In genomic region chr6:80348263-80348662, GRCh38 we compare ENCODE assay signal across 25 cellular contexts.
DNase-seq lines count a peak whose midpoint lies in the region; ATAC-seq, FAIRE-seq and TF ChIP-seq lines count a peak whose summit lies in the region.
"Had no signal": no experiment of that assay in that cellular context is flagged by ENCODE, and none has a peak within 500 bp of the region (broad histone marks: within the 10 kb centered on the region; RNA-seq: fewer than 3 reads in every experiment).

No MANE protein-coding gene starts in this region.

- H3K27me3 ChIP-seq in right atrium auricular region = no peaks in the 10 kb centered on the region
- H3K27me3 ChIP-seq: ascending aorta, left lung, tibial artery had no signal

- intact Hi-C loops in Right ventricle myocardium inferior (cut with DNase I) = loop anchor here (5.0 kb wide), 1 partner anchor 119 kb away; no protein-coding TSS in a partner anchor
- intact Hi-C loops in sciatic nerve (cut with DNase I) = no loop called here

- DNase-seq in Right ventricle myocardium inferior (ENCODE audit: missing footprints) = no peak
- DNase-seq in right atrium auricular region (ENCODE audit: low spot score) = no peak
- DNase-seq in astrocyte of the spinal cord (ENCODE audit: low read depth, low spot score) = peak; percentile 88
- DNase-seq in kidney tubule cell (ENCODE audit: low spot score) = peak; percentile 18
- DNase-seq in sciatic nerve (ENCODE audit: low spot score) = no peak
- DNase-seq in stimulated activated CD4-positive, alpha-beta T cell treated with anti-CD3 and anti-CD28 coated beads, Interleukin-4, amount 100 ng/mL, for 24 hours = no peak
- DNase-seq in GM12891 (ENCODE audit: insufficient read length, low spot score) = no peak
- DNase-seq: activated CD4-positive, alpha-beta T cell treated with anti-CD3 and anti-CD28 coated beads for 48 hours; activated naive CD4-positive, alpha-beta T cell treated with anti-CD3 and anti-CD28 coated beads, Interleukin-2, amount 10 ng/mL, durations not matched to agents 7 days and 5 days; activated T-cell treated with anti-CD3 and anti-CD28 coated beads, Interleukin-2, amount 50 U/mL, for 72 hours; COR-L47; left lung; NCI-H1092 treated with DMSO at 0.1 percent for 48 hours; NCI-H2029; NCI-H510A; NK-92 treated with Interleukin-12 subunit alpha and Interleukin-12 subunit beta, amount 100 ng/mL, for 24 hours; stimulated activated CD4-positive, alpha-beta T cell treated with anti-CD3 and anti-CD28 coated beads, Interleukin-2, amount 100 ng/mL, for 48 hours; T-helper 2 cell; tibial artery had no signal

- no peaks in the 10 kb centered on the region for H3K36me3 ChIP-seq in right atrium auricular region
- H3K36me3 ChIP-seq: ascending aorta, left lung, tibial artery had no signal

- ATAC-seq in Right ventricle myocardium inferior (peak; percentile 68), sciatic nerve (no peak), HG02973 (IDR thresholded peaks at IDR 0.05; ENCODE audit: unreplicated experiment) (no peak)
- ATAC-seq: A549; activated T-cell treated with anti-CD3 and anti-CD28 coated beads, Interleukin-2, amount 50 U/mL, for 72 hours; left lung; Panc1 had no signal

- no peak for TF ChIP-seq CTCF in right atrium auricular region (IDR thresholded peaks at IDR 0.05)
- no peak for TF ChIP-seq CTCF in astrocyte of the spinal cord (IDR thresholded peaks at IDR 0.05; ENCODE audit: low read depth, low read length)

- no peak overlapping the region for H3K27ac ChIP-seq in right atrium auricular region
- H3K27ac ChIP-seq: A549, ascending aorta, coronary artery, left lung, tibial artery had no signal

- no peak for TF ChIP-seq POLR2A in GM12891 (IDR thresholded peaks at IDR 0.05; ENCODE audit: low read depth, low read length)

- no peak for FAIRE-seq in GM12891 (lab: Jason Lieb, UNC)
- FAIRE-seq: A549 had no signal

- peaks cover 0 to 3% of the 10 kb centered on the region in 2 donors for H3K4me1 ChIP-seq in right atrium auricular region
- H3K4me1 ChIP-seq: A549, left lung had no signal

- H3K4me3 ChIP-seq in right atrium auricular region (no peak overlapping the region), astrocyte of the spinal cord (ENCODE audit: low read depth, low read length) (no peak overlapping the region)
- H3K4me3 ChIP-seq: A549, ascending aorta, coronary artery, left lung, smooth muscle cell, tibial artery had no signal

- no peaks in the 10 kb centered on the region for H3K9me3 ChIP-seq in right atrium auricular region
- H3K9me3 ChIP-seq: A549, ascending aorta, left lung, tibial artery had no signal

- in situ Hi-C loops in astrocyte of the spinal cord (cut with HindIII; ENCODE audit: low sequenced_read_pairs) = no loop called here

TF ChIP-seq in GM12891, 5 proteins besides CTCF, POLR2A, EP300 and RAD21:
- TF ChIP-seq POLR2AphosphoS5 (IDR thresholded peaks at IDR 0.05; ENCODE audit: low read depth, low read length) (no peak), PAX5 (IDR thresholded peaks at IDR 0.05; ENCODE audit: insufficient read depth, low read length, severe bottlenecking) (no peak), SPI1 (IDR thresholded peaks at IDR 0.05; ENCODE audit: low read depth, low read length) (no peak)

Comparison
In these comparisons a context has a peak if more than half of its experiments do, and no peak if none do; other contexts are left out.
1. DNase-seq: peak in astrocyte of the spinal cord (single experiment) and kidney tubule cell (single experiment); none in Right ventricle myocardium inferior (single experiment), right atrium auricular region (single experiment), sciatic nerve (single experiment), stimulated activated CD4-positive, alpha-beta T cell treated with anti-CD3 and anti-CD28 coated beads, Interleukin-4, amount 100 ng/mL, for 24 hours (single experiment) and GM12891 (single experiment).